ENCODE assay signal across 31 cellular contexts in the genomic region with DNA sequence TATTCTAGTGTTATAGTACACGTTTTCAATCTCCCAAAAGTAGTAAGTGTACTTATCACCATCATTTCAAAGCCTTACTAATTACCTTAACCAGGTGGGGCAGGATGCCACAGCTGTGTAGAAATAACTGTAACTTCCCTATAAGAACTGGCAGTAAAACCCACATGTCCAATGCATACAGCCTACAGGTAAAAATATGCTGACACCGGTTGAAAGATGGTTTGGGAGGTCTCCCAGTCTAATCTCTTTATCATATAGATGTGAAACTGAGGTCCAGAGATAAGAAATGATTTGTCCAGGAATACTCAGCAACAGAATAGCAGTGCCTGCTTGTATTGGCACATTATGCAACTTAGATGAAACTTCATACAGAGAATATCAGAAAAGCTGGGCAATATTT.
"Had no signal": no experiment of that assay in that cellular context is flagged by ENCODE, and none has a peak within 500 bp of the region (broad histone marks: within the 10 kb centered on the region; RNA-seq: fewer than 3 reads in every experiment).

No MANE protein-coding gene starts in this region.

- H3K4me2 ChIP-seq: neural progenitor cell, smooth muscle cell had no signal

- H3K27me3 Mint-ChIP-seq: progenitor cell of endocrine pancreas; stimulated activated memory B cell treated with anti-CD40 and anti-IgM and Interleukin-4, amounts not matched to agents 10 μg/mL and 1 μg/mL and 100 μg/mL, for 72 hours; stimulated activated naive CD8-positive, alpha-beta T cell treated with anti-CD3 and anti-CD28 coated beads, Interleukin-15, amount 100 ng/mL, for 72 hours; type B pancreatic cell had no signal

- H3K79me2 ChIP-seq: parathyroid adenoma had no signal

- H2AFZ ChIP-seq: neural progenitor cell, parathyroid adenoma had no signal

- H3K9ac ChIP-seq: neural progenitor cell, parathyroid adenoma had no signal

- H3K27ac Mint-ChIP-seq: natural killer cell; nephron; neural progenitor cell; progenitor cell of endocrine pancreas; stimulated activated memory B cell treated with anti-CD40 and anti-IgM and Interleukin-4, amounts not matched to agents 10 μg/mL and 1 μg/mL and 100 μg/mL, for 72 hours; stimulated activated naive CD8-positive, alpha-beta T cell treated with anti-CD3 and anti-CD28 coated beads, Interleukin-15, amount 100 ng/mL, for 72 hours; type B pancreatic cell had no signal

- ATAC-seq: natural killer cell; psoas muscle; right cardiac atrium; sciatic nerve; stimulated activated memory B cell treated with anti-CD40 and anti-IgM and Interleukin-4, amounts not matched to agents 10 μg/mL and 1 μg/mL and 100 μg/mL, for 72 hours; stimulated activated naive CD8-positive, alpha-beta T cell treated with anti-CD3 and anti-CD28 coated beads, Interleukin-15, amount 100 ng/mL, for 72 hours; stimulated activated naive CD8-positive, alpha-beta T cell treated with anti-CD3 and anti-CD28 coated beads, Interleukin-15, Interleukin-2, amounts not matched to agents 100 U/mL and 50 U/mL, for 24 hours; upper lobe of right lung had no signal

- H3K36me3 Mint-ChIP-seq: neural progenitor cell, type B pancreatic cell had no signal

- H3K9me3 ChIP-seq: ovary, suprapubic skin, testis, upper lobe of right lung, uterus had no signal

- H3K4me3 ChIP-seq: neural progenitor cell, ovary, psoas muscle, skin epidermis, smooth muscle cell, spleen, suprapubic skin, testis, tibial artery, transverse colon, upper lobe of right lung, uterus had no signal

- H3K27ac ChIP-seq: neural progenitor cell, ovary, parathyroid adenoma, psoas muscle, skin epidermis, spleen, suprapubic skin, testis, tibial artery, transverse colon, upper lobe of right lung, uterus had no signal

- H3K27me3 ChIP-seq: neural progenitor cell, ovary, spleen, suprapubic skin, testis, tibial artery, transverse colon, upper lobe of right lung, uterus had no signal

- H3K4me1 ChIP-seq: neural progenitor cell, parathyroid adenoma, psoas muscle, spleen, testis, tibial artery, transverse colon, upper lobe of right lung, uterus had no signal

- H3K36me3 ChIP-seq: neural progenitor cell, ovary, spleen, suprapubic skin, tibial artery, transverse colon, upper lobe of right lung, uterus had no signal

- H3K4me1 Mint-ChIP-seq: natural killer cell; nephron; neural progenitor cell; stimulated activated naive CD8-positive, alpha-beta T cell treated with anti-CD3 and anti-CD28 coated beads, Interleukin-15, amount 100 ng/mL, for 72 hours had no signal

- H3K4me3 Mint-ChIP-seq: natural killer cell; nephron; neural progenitor cell; stimulated activated memory B cell treated with anti-CD40 and anti-IgM and Interleukin-4, amounts not matched to agents 10 μg/mL and 1 μg/mL and 100 μg/mL, for 72 hours; stimulated activated naive CD8-positive, alpha-beta T cell treated with anti-CD3 and anti-CD28 coated beads, Interleukin-15, amount 100 ng/mL, for 72 hours; type B pancreatic cell had no signal

- DNase-seq: natural killer cell; occipital lobe; ovary; posterior cingulate gyrus; psoas muscle; right cardiac atrium; spleen; stimulated activated CD4-positive, alpha-beta T cell treated with anti-CD3 and anti-CD28 coated beads, Interleukin-12 subunit alpha, Interleukin-12 subunit beta, amount 100 ng/mL, for 4 hours; stimulated activated CD4-positive, alpha-beta T cell treated with anti-CD3 and anti-CD28 coated beads, Interleukin-1b, Interleukin-23, amount 100 ng/mL, for 48 hours; stimulated activated CD4-positive, alpha-beta T cell treated with anti-CD3 and anti-CD28 coated beads, Interleukin-4, amount 100 ng/mL, for 1 hour; stimulated activated CD4-positive, alpha-beta T cell treated with anti-CD3 and anti-CD28 coated beads, Interleukin-4, amount 100 ng/mL, for 4 hours; stimulated activated CD8-positive, alpha-beta memory T cell treated with anti-CD3 and anti-CD28 coated beads, Interleukin-4, amount 100 ng/mL, for 48 hours; stimulated activated naive CD4-positive, alpha-beta T cell; stimulated activated naive CD8-positive, alpha-beta T cell treated with anti-CD3 and anti-CD28 coated beads, Interleukin-15, amount 100 ng/mL, for 72 hours; stimulated activated naive CD8-positive, alpha-beta T cell treated with anti-CD3 and anti-CD28 coated beads, Interleukin-15, Interleukin-2, amounts not matched to agents 100 U/mL and 50 U/mL, for 24 hours; substantia nigra; testis; tibial artery; transverse colon; upper lobe of right lung; uterus had no signal
